Comparison of ENCODE assay signal across 14 cellular contexts in the genomic region with DNA sequence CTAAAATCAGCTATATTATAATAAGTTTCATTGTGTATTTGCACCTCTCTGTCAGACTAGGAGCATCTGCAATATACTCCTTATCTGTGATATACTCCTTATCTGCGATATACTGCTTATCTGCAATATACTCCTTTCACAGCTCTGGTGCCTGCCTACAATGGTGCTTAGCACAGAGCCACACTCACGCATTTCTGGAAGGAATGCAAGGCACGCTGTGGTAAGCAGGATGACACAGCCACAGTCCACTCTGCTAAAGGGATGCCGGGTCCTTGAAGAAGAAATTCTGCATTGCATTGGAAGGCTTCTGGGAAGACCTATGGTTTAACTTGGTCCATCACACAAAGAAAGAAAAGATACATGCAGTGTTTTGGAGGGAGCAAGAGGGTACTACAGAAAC.
"Had no signal": no experiment of that assay in that cellular context is flagged by ENCODE, and none has a peak within 500 bp of the region (broad histone marks: within the 10 kb centered on the region; RNA-seq: fewer than 3 reads in every experiment).

No MANE protein-coding gene starts in this region.

- H3K27ac Mint-ChIP-seq: activated CD4-positive, alpha-beta memory T cell treated with anti-CD3 and anti-CD28 coated beads for 36 hours; activated naive CD8-positive, alpha-beta T cell; naive B cell had no signal

- H3K9me3 ChIP-seq: stomach, thoracic aorta had no signal

- DNase-seq: activated CD4-positive, alpha-beta memory T cell treated with anti-CD3 and anti-CD28 coated beads for 36 hours; activated CD4-positive, CD25-positive, alpha-beta regulatory T cell treated with anti-CD3 and anti-CD28 coated beads, Interleukin-2, amount 50 U/mL, for 72 hours; activated effector memory CD4-positive, alpha-beta T cell treated with anti-CD3 and anti-CD28 coated beads, Interleukin-2, amount 50 U/mL, for 16 hours; activated T-cell treated with anti-CD3 and anti-CD28 coated beads, Interleukin-2, amount 50 U/mL, for 4 hours; anterior cingulate cortex; kidney glomerular epithelial cell; midbrain; naive B cell; stimulated activated CD4-positive, alpha-beta T cell treated with anti-CD3 and anti-CD28 coated beads, Interleukin-4, amount 100 ng/mL, for 24 hours; stomach had no signal

- H3K79me2 ChIP-seq: hepatocyte, parathyroid adenoma had no signal

- H3K4me2 ChIP-seq: hepatocyte had no signal

- H3K36me3 Mint-ChIP-seq: activated CD4-positive, alpha-beta memory T cell treated with anti-CD3 and anti-CD28 coated beads for 36 hours; activated naive CD8-positive, alpha-beta T cell; naive B cell had no signal

- H3K4me1 ChIP-seq: parathyroid adenoma, stomach had no signal

- H3K27ac ChIP-seq: hepatocyte, parathyroid adenoma, stomach, thoracic aorta had no signal

- H3K27me3 ChIP-seq: hepatocyte, stomach had no signal

- H3K36me3 ChIP-seq: stomach, thoracic aorta had no signal

- H3K27me3 Mint-ChIP-seq: activated CD4-positive, alpha-beta memory T cell treated with anti-CD3 and anti-CD28 coated beads for 36 hours; activated naive CD8-positive, alpha-beta T cell; naive B cell had no signal

- H3K4me3 ChIP-seq: hepatocyte, stomach, thoracic aorta had no signal

- H2AFZ ChIP-seq: hepatocyte, parathyroid adenoma had no signal

- H3K4me3 Mint-ChIP-seq: activated CD4-positive, alpha-beta memory T cell treated with anti-CD3 and anti-CD28 coated beads for 36 hours; activated naive CD8-positive, alpha-beta T cell; activated T-cell treated with anti-CD3 and anti-CD28 coated beads, Interleukin-2, amount 50 U/mL, for 4 hours; naive B cell had no signal

- ATAC-seq: activated T-cell treated with anti-CD3 and anti-CD28 coated beads, Interleukin-2, amount 50 U/mL, for 4 hours had no signal
